In the genomic region with DNA sequence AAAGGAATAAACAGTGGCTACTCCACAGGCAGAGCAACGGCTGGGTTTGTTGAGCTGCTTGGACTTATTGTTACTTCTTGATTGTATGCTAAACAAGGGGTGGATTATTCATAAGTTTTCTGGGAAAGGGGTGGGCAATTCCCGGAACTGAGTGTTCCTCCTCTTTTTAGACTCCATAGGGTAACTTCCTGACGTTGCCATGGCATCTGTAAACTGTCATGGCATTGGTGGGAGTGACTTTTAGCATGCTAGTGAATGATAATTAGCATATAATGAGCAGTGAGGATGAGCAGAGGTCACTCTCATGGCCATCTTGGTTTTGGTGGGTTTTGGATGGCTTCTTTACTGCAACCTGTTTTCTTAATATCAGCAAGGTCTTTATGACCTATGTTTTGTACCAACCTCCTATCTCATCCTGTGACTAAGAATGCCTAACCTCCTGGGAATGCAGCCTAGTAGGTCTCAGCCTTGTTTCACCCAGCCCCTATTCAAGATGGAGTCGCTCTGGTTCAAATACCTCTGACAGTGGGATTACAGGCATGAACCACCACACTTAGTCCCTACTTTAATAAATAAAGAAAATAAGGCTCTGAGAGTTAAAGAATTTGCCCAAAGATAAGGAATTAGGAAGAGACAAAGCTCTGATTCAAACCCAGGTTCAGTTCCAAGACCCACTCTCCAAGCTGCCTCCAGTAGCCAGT, we compare ENCODE assay signal across 1 cellular context.
TF ChIP-seq lines count a peak whose summit lies in the region.

No MANE protein-coding gene starts in this region.

TF ChIP-seq in endothelial cell of umbilical vein, 7 proteins besides CTCF, POLR2A, EP300 and RAD21:
- TF ChIP-seq JUN (IDR thresholded peaks at IDR 0.05; ENCODE audit: borderline replicate concordance, insufficient read depth, insufficient read length, low read depth) (no peak), POLR2AphosphoS5 (IDR thresholded peaks at IDR 0.05; ENCODE audit: insufficient read depth, low read depth, low read length) (no peak), MYC (IDR thresholded peaks at IDR 0.05; ENCODE audit: low read depth, low read length) (no peak), GATA2 (IDR thresholded peaks at IDR 0.05; ENCODE audit: insufficient read depth, insufficient read length, low read depth, low read length) (no peak), FOS (IDR thresholded peaks at IDR 0.05; ENCODE audit: borderline replicate concordance, insufficient read depth, low read length) (no peak), EZH2 (IDR thresholded peaks at IDR 0.05; ENCODE audit: borderline replicate concordance, low read depth, low read length, severe bottlenecking) (no peak)
- TF ChIP-seq, protein P1, sequence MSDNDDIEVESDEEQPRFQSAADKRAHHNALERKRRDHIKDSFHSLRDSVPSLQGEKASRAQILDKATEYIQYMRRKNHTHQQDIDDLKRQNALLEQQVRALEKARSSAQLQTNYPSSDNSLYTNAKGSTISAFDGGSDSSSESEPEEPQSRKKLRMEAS (IDR thresholded peaks at IDR 0.05; ENCODE audit: insufficient read depth, insufficient read length) = no peak
